In genomic region chr19:3184847-3185481, GRCh38 we compare ENCODE assay signal across 8 cellular contexts. TPM values are rescaled to one million over a fixed set of nuclear protein-coding genes. Genes with fewer than 3 reads are reported as not detected.
DNase-seq lines count a peak whose midpoint lies in the region; ATAC-seq and FAIRE-seq lines count a peak whose summit lies in the region.

No MANE protein-coding gene starts in this region.

- ATAC-seq in GM19397 (IDR thresholded peaks at IDR 0.05; ENCODE audit: unreplicated experiment): peak; percentile 15

- no peak for FAIRE-seq in HTR-8/SVneo (lab: Jason Lieb, UNC)

- DNase-seq in AML-193 (lab: John Stamatoyannopoulos, UW): peak; percentile 72 to 77
- peak; percentile 47 for DNase-seq in HTR-8/SVneo (ENCODE audit: insufficient read length, low spot score)
- peak in 1 of 2 experiments; percentile 72 for DNase-seq in SJSA1 (ENCODE audit: low read depth in 1 of 2, low spot score in 2 of 2)
- peak; percentile 71 for DNase-seq in amniotic stem cell (lab: John Stamatoyannopoulos, UW)
- peak in 37 of 51 donors; percentile 51 to 93 (median 78) for DNase-seq in hypothalamus (lab: John Stamatoyannopoulos, UW)
- no peak for DNase-seq in NAMALWA (ENCODE audit: low spot score)

- H3K4me3 ChIP-seq in SJSA1 (peak overlapping the region; percentile 98), skeletal muscle tissue (ENCODE audit: low read length in 3 of 3) (peak overlapping the region; percentile 89 to 92 (median 91))

- H3K27ac ChIP-seq in SJSA1 (peak overlapping the region; percentile 45), skeletal muscle tissue (ENCODE audit: low read depth, low read length) (peak overlapping the region; percentile 76)

- H3K27me3 ChIP-seq in SJSA1 (replicated peaks) (no peaks in the 10 kb centered on the region), skeletal muscle tissue (ENCODE audit: control insufficient read depth in 3 of 3, insufficient read depth in 3 of 3, low read length in 3 of 3) (no peaks in the 10 kb centered on the region)

- peak overlapping the region in 2 of 3 donors; percentile 47 to 89 for H3K9ac ChIP-seq in skeletal muscle tissue (ENCODE audit: low read depth in 1 of 3, low read length in 3 of 3)

- no peaks in the 10 kb centered on the region for H3K9me3 ChIP-seq in SJSA1 (replicated peaks)
- H3K9me3 ChIP-seq in skeletal muscle tissue (ENCODE audit: control insufficient read depth in 3 of 3, low read length in 3 of 3): no peaks in the 10 kb centered on the region

- H3K36me3 ChIP-seq in SJSA1 (peaks cover 42% of the 10 kb centered on the region), skeletal muscle tissue (ENCODE audit: control insufficient read depth in 3 of 3, insufficient read depth in 3 of 3, low read length in 3 of 3) (peaks cover 0 to 4% (median 3%) of the 10 kb centered on the region in 3 donors)

- H3K4me1 ChIP-seq in SJSA1 (replicated peaks) (peaks cover 35% of the 10 kb centered on the region), skeletal muscle tissue (ENCODE audit: control insufficient read depth in 3 of 3, insufficient read depth in 3 of 3, low read length in 3 of 3) (peaks cover 21 to 29% (median 24%) of the 10 kb centered on the region in 3 donors)

RNA-seq across cellular contexts. Expression of gene NCLN, which starts 0.8 kb away (rescaled TPM):
- 143 and 148 TPM in 2 replicates for total RNA-seq in SJSA1 (2014; rRNA removed; shearing (Covaris generic))
- 8.9 TPM for total RNA-seq in skeletal muscle tissue

RNA-seq across cellular contexts. Expression of gene S1PR4, which starts 6.4 kb away (rescaled TPM):
- total RNA-seq in SJSA1 (2014; rRNA removed; shearing (Covaris generic)): not detected in 2 replicates
- total RNA-seq in skeletal muscle tissue: 2.1 TPM

RNA-seq across cellular contexts. Expression of gene CELF5, which starts 39.5 kb away (rescaled TPM):
- 2.2 TPM in 1 of 2 replicates, not detected in the other for total RNA-seq in SJSA1 (2014; rRNA removed; shearing (Covaris generic))
- not detected for total RNA-seq in skeletal muscle tissue

RNA-seq across cellular contexts. Expression of gene GNA15, which starts 49.1 kb away (rescaled TPM):
- total RNA-seq in SJSA1 (2014; rRNA removed; shearing (Covaris generic)): 0.05 TPM in 1 of 2 replicates, not detected in the other
- 3.1 TPM for total RNA-seq in skeletal muscle tissue

Comparison
In these comparisons a context has a peak if more than half of its experiments do, and no peak if none do; other contexts are left out.
1. RNA of gene NCLN, which starts 0.8 kb away (total RNA-seq): 143 to 148 TPM in SJSA1; 8.9 TPM in skeletal muscle tissue (single experiment); every median in the first group is over 10 times any median in the second.